Comparison of ENCODE assay signal across 17 cellular contexts in the genomic region with DNA sequence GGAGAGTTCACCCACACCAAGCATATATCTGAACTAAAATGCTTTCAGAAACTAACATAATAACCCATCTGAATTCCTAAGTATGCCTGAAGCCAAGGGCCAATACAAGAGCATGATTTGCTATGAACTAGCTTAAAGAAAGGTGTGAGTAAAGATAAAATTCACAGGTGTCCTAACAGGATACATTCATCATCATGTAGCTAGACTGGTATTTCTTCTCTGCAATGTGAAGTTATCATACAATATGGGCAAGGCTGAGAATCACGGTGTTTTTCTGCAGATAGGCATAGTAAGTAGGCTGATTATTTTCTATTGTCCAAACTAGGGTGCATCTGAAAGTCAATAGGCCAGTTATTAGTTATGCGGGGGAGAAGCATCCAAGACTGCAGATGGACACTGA.
DNase-seq lines count a peak whose midpoint lies in the region; ATAC-seq and TF ChIP-seq lines count a peak whose summit lies in the region.
"Had no signal": no experiment of that assay in that cellular context is flagged by ENCODE, and none has a peak within 500 bp of the region (broad histone marks: within the 10 kb centered on the region; RNA-seq: fewer than 3 reads in every experiment).

No MANE protein-coding gene starts in this region.

- H3K4me1 ChIP-seq in CD4-positive, CD25-positive, alpha-beta regulatory T cell (ENCODE audit: control insufficient read depth, insufficient read depth, low read length, poor library complexity, severe bottlenecking): peaks cover 71% of the 10 kb centered on the region
- peaks cover 100% of the 10 kb centered on the region for H3K4me1 ChIP-seq in CD4-positive, alpha-beta memory T cell (ENCODE audit: insufficient read depth, low read length)

- H3K4me1 Mint-ChIP-seq in CD4-positive, CD25-positive, alpha-beta regulatory T cell: peaks cover 42 to 100% (median 86%) of the 10 kb centered on the region in 4 donors
- peaks cover 67 to 100% (median 86%) of the 10 kb centered on the region in 4 donors for H3K4me1 Mint-ChIP-seq in CD4-positive, alpha-beta memory T cell
- H3K4me1 Mint-ChIP-seq in activated CD4-positive, alpha-beta memory T cell treated with anti-CD3 and anti-CD28 coated beads, Interleukin-2, amount 10 ng/mL, durations not matched to agents 7 days and 5 days: peaks cover 96% of the 10 kb centered on the region
- H3K4me1 Mint-ChIP-seq in WTC11: peaks cover 44% of the 10 kb centered on the region

- H3K27ac ChIP-seq in CD4-positive, CD25-positive, alpha-beta regulatory T cell (ENCODE audit: insufficient read depth, low read length, poor library complexity, severe bottlenecking): peak overlapping the region; percentile 28
- peak overlapping the region; percentile 10 for H3K27ac ChIP-seq in CD4-positive, alpha-beta memory T cell (ENCODE audit: low read depth, low read length)
- H3K27ac ChIP-seq: upper lobe of right lung, WERI-Rb-1 had no signal

- peak overlapping the region; percentile 26 to 73 (median 37) for H3K27ac Mint-ChIP-seq in CD4-positive, CD25-positive, alpha-beta regulatory T cell
- H3K27ac Mint-ChIP-seq in CD4-positive, alpha-beta memory T cell: peak overlapping the region; percentile 44 to 92 (median 69)
- peak overlapping the region; percentile 62 for H3K27ac Mint-ChIP-seq in activated CD4-positive, alpha-beta memory T cell treated with anti-CD3 and anti-CD28 coated beads, Interleukin-2, amount 10 ng/mL, durations not matched to agents 7 days and 5 days
- no peak overlapping the region for H3K27ac Mint-ChIP-seq in WTC11
- H3K27ac Mint-ChIP-seq: activated CD8-positive, alpha-beta memory T cell treated with anti-CD3 and anti-CD28 coated beads, Interleukin-2, amount 10 ng/mL, durations not matched to agents 7 days and 5 days had no signal

- H3K36me3 Mint-ChIP-seq in CD4-positive, CD25-positive, alpha-beta regulatory T cell: peaks cover 20% of the 10 kb centered on the region
- peaks cover 19 to 50% of the 10 kb centered on the region in 2 donors for H3K36me3 Mint-ChIP-seq in CD4-positive, alpha-beta memory T cell
- H3K36me3 Mint-ChIP-seq in activated CD4-positive, alpha-beta memory T cell treated with anti-CD3 and anti-CD28 coated beads, Interleukin-2, amount 10 ng/mL, durations not matched to agents 7 days and 5 days (ENCODE audit: low read depth): peaks cover 63% of the 10 kb centered on the region
- peaks cover 13% of the 10 kb centered on the region for H3K36me3 Mint-ChIP-seq in WTC11

- H3K36me3 ChIP-seq in CD4-positive, CD25-positive, alpha-beta regulatory T cell (ENCODE audit: control insufficient read depth, insufficient read depth, low read length): peaks cover 13% of the 10 kb centered on the region
- no peaks in the 10 kb centered on the region for H3K36me3 ChIP-seq in CD4-positive, alpha-beta memory T cell (ENCODE audit: insufficient read depth, low read length)

- no peaks in the 10 kb centered on the region for H3K9me3 ChIP-seq in CD4-positive, CD25-positive, alpha-beta regulatory T cell (ENCODE audit: control insufficient read depth in 2 of 2, low read length in 2 of 2)
- no peaks in the 10 kb centered on the region for H3K9me3 ChIP-seq in CD4-positive, alpha-beta memory T cell (ENCODE audit: control insufficient read depth in 1 of 2, low read length in 2 of 2)
- H3K9me3 ChIP-seq: upper lobe of right lung had no signal

- ATAC-seq in CD4-positive, CD25-positive, alpha-beta regulatory T cell (ENCODE audit: low read depth in 2 of 2): no peak
- no peak for ATAC-seq in WTC11
- ATAC-seq: activated CD8-positive, alpha-beta memory T cell treated with anti-CD3 and anti-CD28 coated beads, Interleukin-2, amount 10 ng/mL, durations not matched to agents 7 days and 5 days; Panc1; upper lobe of right lung had no signal

- POLR2A ChIA-PET in CD4-positive, alpha-beta memory T cell (lab: Charles Lee; ENCODE audit: partially characterized antibody): no interaction called here
- POLR2A ChIA-PET in activated CD4-positive, alpha-beta memory T cell treated with anti-CD3 and anti-CD28 coated beads, Interleukin-2, amount 10 ng/mL, durations not matched to agents 7 days and 5 days (lab: Charles Lee): interaction anchor here (1.0 kb wide), 1 partner anchor 9 kb away, joined by 3 read pairs; no protein-coding TSS in a partner anchor
- POLR2A ChIA-PET in WTC11 (lab: Charles Lee): no interaction called here

- CTCF ChIA-PET in CD4-positive, alpha-beta memory T cell (lab: Charles Lee; ENCODE audit: partially characterized antibody): no interaction called here
- CTCF ChIA-PET in activated CD4-positive, alpha-beta memory T cell treated with anti-CD3 and anti-CD28 coated beads, Interleukin-2, amount 10 ng/mL, durations not matched to agents 7 days and 5 days (lab: Charles Lee): no interaction called here
- CTCF ChIA-PET in WTC11 (lab: Charles Lee): no interaction called here

- peak overlapping the region in 3 of 4 donors; percentile 12 to 14 (median 13) for H3K4me3 Mint-ChIP-seq in CD4-positive, CD25-positive, alpha-beta regulatory T cell
- H3K4me3 Mint-ChIP-seq in CD4-positive, alpha-beta memory T cell: peak overlapping the region in 4 of 8 donors; percentile 26 to 55 (median 42)
- H3K4me3 Mint-ChIP-seq in activated CD4-positive, alpha-beta memory T cell treated with anti-CD3 and anti-CD28 coated beads, Interleukin-2, amount 10 ng/mL, durations not matched to agents 7 days and 5 days: no peak overlapping the region
- no peak overlapping the region for H3K4me3 Mint-ChIP-seq in WTC11
- H3K4me3 Mint-ChIP-seq: activated CD8-positive, alpha-beta memory T cell treated with anti-CD3 and anti-CD28 coated beads, Interleukin-2, amount 10 ng/mL, durations not matched to agents 7 days and 5 days had no signal

- no peak for DNase-seq in CD4-positive, CD25-positive, alpha-beta regulatory T cell
- no peak for DNase-seq in CD4-positive, alpha-beta memory T cell
- DNase-seq in activated CD4-positive, alpha-beta memory T cell treated with anti-CD3 and anti-CD28 coated beads, Interleukin-2, amount 10 ng/mL, durations not matched to agents 7 days and 5 days: no peak
- DNase-seq in erythroblast (lab: John Stamatoyannopoulos, UW) (peak; percentile 44 to 50), DMS79 treated with DMSO at 0.1 percent for 48 hours (lab: John Stamatoyannopoulos, UW) (no peak), WTC11 (ENCODE audit: low spot score) (no peak)
- no peak for DNase-seq in stimulated activated CD4-positive, alpha-beta T cell treated with anti-CD3 and anti-CD28 coated beads, Interleukin-4, amount 100 ng/mL, for 1 hour
- DNase-seq: activated CD8-positive, alpha-beta memory T cell treated with anti-CD3 and anti-CD28 coated beads, Interleukin-2, amount 10 ng/mL, durations not matched to agents 7 days and 5 days; activated gamma-delta T cell treated with Interleukin-2 at 50 U/mL for 16 hours; foreskin fibroblast; H7; MV-4-11; NCI-H187 treated with DMSO at 0.1 percent for 48 hours; stimulated activated CD4-positive, alpha-beta T cell treated with anti-CD3 and anti-CD28 coated beads, Interleukin-2, amount 100 ng/mL, for 24 hours; WERI-Rb-1 had no signal

- H3K27me3 Mint-ChIP-seq in CD4-positive, CD25-positive, alpha-beta regulatory T cell: no peaks in the 10 kb centered on the region
- no peaks in the 10 kb centered on the region for H3K27me3 Mint-ChIP-seq in CD4-positive, alpha-beta memory T cell
- no peaks in the 10 kb centered on the region for H3K27me3 Mint-ChIP-seq in activated CD4-positive, alpha-beta memory T cell treated with anti-CD3 and anti-CD28 coated beads, Interleukin-2, amount 10 ng/mL, durations not matched to agents 7 days and 5 days
- H3K27me3 Mint-ChIP-seq in WTC11 (ENCODE audit: low read depth): no peaks in the 10 kb centered on the region
- H3K27me3 Mint-ChIP-seq: activated CD8-positive, alpha-beta memory T cell treated with anti-CD3 and anti-CD28 coated beads, Interleukin-2, amount 10 ng/mL, durations not matched to agents 7 days and 5 days had no signal

- no peaks in the 10 kb centered on the region for H3K9me3 Mint-ChIP-seq in CD4-positive, CD25-positive, alpha-beta regulatory T cell
- no peaks in the 10 kb centered on the region for H3K9me3 Mint-ChIP-seq in CD4-positive, alpha-beta memory T cell
- no peaks in the 10 kb centered on the region for H3K9me3 Mint-ChIP-seq in activated CD4-positive, alpha-beta memory T cell treated with anti-CD3 and anti-CD28 coated beads, Interleukin-2, amount 10 ng/mL, durations not matched to agents 7 days and 5 days
- H3K9me3 Mint-ChIP-seq in WTC11: no peaks in the 10 kb centered on the region

- H3K4me3 ChIP-seq in CD4-positive, CD25-positive, alpha-beta regulatory T cell (ENCODE audit: low read depth, low read length): peak overlapping the region; percentile 18
- no peak overlapping the region for H3K4me3 ChIP-seq in CD4-positive, alpha-beta memory T cell (ENCODE audit: low read length in 2 of 2)
- H3K4me3 ChIP-seq: upper lobe of right lung had no signal

- intact Hi-C loops in CD4-positive, alpha-beta memory T cell (cut with micrococcal nuclease): loop anchor here (5.0 kb wide), 1 partner anchor 48 kb away; no protein-coding TSS in a partner anchor

- TF ChIP-seq POLR2A in erythroblast (IDR thresholded peaks at IDR 0.05; ENCODE audit: low read length): no peak

- TF ChIP-seq CTCF in WTC11 (IDR thresholded peaks at IDR 0.05): no peak

- no peaks in the 10 kb centered on the region for H3K27me3 ChIP-seq in CD4-positive, CD25-positive, alpha-beta regulatory T cell (ENCODE audit: control insufficient read depth, insufficient read depth, low read length)
- no peaks in the 10 kb centered on the region for H3K27me3 ChIP-seq in CD4-positive, alpha-beta memory T cell (ENCODE audit: insufficient read depth, low read length)
- H3K27me3 ChIP-seq: upper lobe of right lung had no signal

TF ChIP-seq in WTC11, 78 proteins besides CTCF, POLR2A, EP300 and RAD21 (continues in another document):
- TF ChIP-seq, protein P1, sequence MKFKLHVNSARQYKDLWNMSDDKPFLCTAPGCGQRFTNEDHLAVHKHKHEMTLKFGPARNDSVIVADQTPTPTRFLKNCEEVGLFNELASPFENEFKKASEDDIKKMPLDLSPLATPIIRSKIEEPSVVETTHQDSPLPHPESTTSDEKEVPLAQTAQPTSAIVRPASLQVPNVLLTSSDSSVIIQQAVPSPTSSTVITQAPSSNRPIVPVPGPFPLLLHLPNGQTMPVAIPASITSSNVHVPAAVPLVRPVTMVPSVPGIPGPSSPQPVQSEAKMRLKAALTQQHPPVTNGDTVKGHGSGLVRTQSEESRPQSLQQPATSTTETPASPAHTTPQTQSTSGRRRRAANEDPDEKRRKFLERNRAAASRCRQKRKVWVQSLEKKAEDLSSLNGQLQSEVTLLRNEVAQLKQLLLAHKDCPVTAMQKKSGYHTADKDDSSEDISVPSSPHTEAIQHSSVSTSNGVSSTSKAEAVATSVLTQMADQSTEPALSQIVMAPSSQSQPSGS (CRISPR knock-in tag; IDR thresholded peaks at IDR 0.05; ENCODE audit: borderline replicate concordance, low read depth): no peak

Comparison
In these comparisons a context has a peak if more than half of its experiments do, and no peak if none do; other contexts are left out.
1. DNase-seq: peak in erythroblast (2 of 2); none in CD4-positive, CD25-positive, alpha-beta regulatory T cell (0 of 3), CD4-positive, alpha-beta memory T cell (0 of 5), activated CD4-positive, alpha-beta memory T cell treated with anti-CD3 and anti-CD28 coated beads, Interleukin-2, amount 10 ng/mL, durations not matched to agents 7 days and 5 days (single experiment), DMS79 treated with DMSO at 0.1 percent for 48 hours (single experiment), WTC11 (single experiment) and stimulated activated CD4-positive, alpha-beta T cell treated with anti-CD3 and anti-CD28 coated beads, Interleukin-4, amount 100 ng/mL, for 1 hour (single experiment).
2. H3K4me3 Mint-ChIP-seq: peak in CD4-positive, CD25-positive, alpha-beta regulatory T cell (3 of 4); none in activated CD4-positive, alpha-beta memory T cell treated with anti-CD3 and anti-CD28 coated beads, Interleukin-2, amount 10 ng/mL, durations not matched to agents 7 days and 5 days (single experiment) and WTC11 (single experiment).